11 cellular contexts compared by ENCODE assay signal in genomic region chr1:205274041-205274691, GRCh38. TPM values are rescaled to one million over a fixed set of nuclear protein-coding genes. Genes with fewer than 3 reads are reported as not detected.
DNase-seq lines count a peak whose midpoint lies in the region; ATAC-seq and TF ChIP-seq lines count a peak whose summit lies in the region.
"Had no signal": no experiment of that assay in that cellular context is flagged by ENCODE, and none has a peak within 500 bp of the region (broad histone marks: within the 10 kb centered on the region; RNA-seq: fewer than 3 reads in every experiment).

No MANE protein-coding gene starts in this region.

- intact Hi-C loops in CD4-positive, alpha-beta T cell (cut with DNase I, micrococcal nuclease), result loop anchor here (1.0 to 10.0 kb wide), 4 partner anchors 13 to 361 kb away; partner anchors contain the start of gene ELK4 (in 1 of the 2)

- H3K36me3 Mint-ChIP-seq in CD4-positive, alpha-beta T cell (ENCODE audit: low read depth), result no peaks in the 10 kb centered on the region
- H3K36me3 Mint-ChIP-seq in activated CD8-positive, alpha-beta T cell treated with anti-CD3 and anti-CD28 coated beads, Interleukin-2, amount 10 ng/mL, durations not matched to agents 7 days and 5 days (ENCODE audit: low read depth), result no peaks in the 10 kb centered on the region

- WGBS in upper lobe of left lung, 2 donors, result 65 to 79% methylated on average over 5 to 8 of the region's 8 CpGs

- H3K27ac Mint-ChIP-seq in CD4-positive, alpha-beta T cell, result peak overlapping the region; percentile 67
- no peak overlapping the region for H3K27ac Mint-ChIP-seq in activated CD8-positive, alpha-beta T cell treated with anti-CD3 and anti-CD28 coated beads, Interleukin-2, amount 10 ng/mL, durations not matched to agents 7 days and 5 days
- H3K27ac Mint-ChIP-seq: nephron progenitor cell had no signal

- peaks cover 46% of the 10 kb centered on the region for H3K4me1 Mint-ChIP-seq in CD4-positive, alpha-beta T cell (ENCODE audit: low read depth)
- peaks cover 28% of the 10 kb centered on the region for H3K4me1 Mint-ChIP-seq in activated CD8-positive, alpha-beta T cell treated with anti-CD3 and anti-CD28 coated beads, Interleukin-2, amount 10 ng/mL, durations not matched to agents 7 days and 5 days (ENCODE audit: low read depth)

- H3K27me3 ChIP-seq in CD4-positive, alpha-beta T cell (ENCODE audit: control insufficient read depth, insufficient read depth, low read length), result no peaks in the 10 kb centered on the region
- no peaks in the 10 kb centered on the region for H3K27me3 ChIP-seq in upper lobe of left lung
- H3K27me3 ChIP-seq: tibial nerve had no signal

- CTCF ChIA-PET in CD4-positive, alpha-beta T cell (lab: Charles Lee), result interaction anchor here (0.6 to 11.3 kb wide), 35 partner anchors 9 to 318 kb away, joined by 3 to 322 read pairs (median 4); partner anchors contain the start of genes NUAK2 and TMCC2
- CTCF ChIA-PET in activated CD8-positive, alpha-beta T cell treated with anti-CD3 and anti-CD28 coated beads, Interleukin-2, amount 10 ng/mL, durations not matched to agents 7 days and 5 days (lab: Charles Lee), result interaction anchor here (0.6 to 31.0 kb wide), 38 partner anchors 7 to 450 kb away, joined by 3 to 1266 read pairs (median 5); partner anchors contain the start of genes KLHDC8A, NUAK2, RBBP5 and TMCC2

- TF ChIP-seq CTCF in CD4-positive, alpha-beta T cell (IDR thresholded peaks at IDR 0.05), result no peak
- TF ChIP-seq CTCF in upper lobe of left lung (IDR thresholded peaks at IDR 0.05), result no peak

- no peak for TF ChIP-seq EP300 in upper lobe of left lung (IDR thresholded peaks at IDR 0.05)

- peaks cover 0 to 14% (median 0%) of the 10 kb centered on the region in 4 donors for H3K36me3 ChIP-seq in upper lobe of left lung

- H3K27me3 Mint-ChIP-seq in CD4-positive, alpha-beta T cell, result no peaks in the 10 kb centered on the region
- H3K27me3 Mint-ChIP-seq in activated CD8-positive, alpha-beta T cell treated with anti-CD3 and anti-CD28 coated beads, Interleukin-2, amount 10 ng/mL, durations not matched to agents 7 days and 5 days (ENCODE audit: low read depth), result peaks cover 12% of the 10 kb centered on the region

- no peak overlapping the region for H3K27ac ChIP-seq in CD4-positive, alpha-beta T cell (ENCODE audit: low read depth, low read length)
- no peak overlapping the region for H3K27ac ChIP-seq in upper lobe of left lung

- no peaks in the 10 kb centered on the region for H3K9me3 ChIP-seq in CD4-positive, alpha-beta T cell (ENCODE audit: control insufficient read depth, low read length)
- no peaks in the 10 kb centered on the region for H3K9me3 ChIP-seq in upper lobe of left lung
- H3K9me3 ChIP-seq: tibial nerve had no signal

- TF ChIP-seq POLR2A in upper lobe of left lung (IDR thresholded peaks at IDR 0.05), result no peak

- H3K4me3 ChIP-seq in upper lobe of left lung, result no peak overlapping the region
- H3K4me3 ChIP-seq: tibial nerve had no signal

- DNase-seq in CD4-positive, alpha-beta T cell, result no peak
- DNase-seq in activated CD8-positive, alpha-beta T cell treated with anti-CD3 and anti-CD28 coated beads, Interleukin-2, amount 10 ng/mL, durations not matched to agents 7 days and 5 days, result no peak
- DNase-seq in medulla oblongata (ENCODE audit: extremely low spot score), result peak; percentile 8
- no peak for DNase-seq in SIG-M5 (lab: John Stamatoyannopoulos, UW)
- no peak for DNase-seq in upper lobe of left lung
- DNase-seq in activated gamma-delta T cell (lab: John Stamatoyannopoulos, UW), result no peak
- DNase-seq: foreskin melanocyte had no signal

- H3K9me3 Mint-ChIP-seq in CD4-positive, alpha-beta T cell, result no peaks in the 10 kb centered on the region
- H3K9me3 Mint-ChIP-seq in activated CD8-positive, alpha-beta T cell treated with anti-CD3 and anti-CD28 coated beads, Interleukin-2, amount 10 ng/mL, durations not matched to agents 7 days and 5 days (ENCODE audit: insufficient read depth), result no peaks in the 10 kb centered on the region
- H3K9me3 Mint-ChIP-seq: nephron progenitor cell had no signal

- peak; percentile 2 for ATAC-seq in CD4-positive, alpha-beta T cell (ENCODE audit: poor library complexity)
- ATAC-seq in GM19397 (IDR thresholded peaks at IDR 0.05; ENCODE audit: unreplicated experiment) (peak; percentile 13), upper lobe of left lung (ENCODE audit: low FRiP score in 2 of 2) (no peak), GM18520 (IDR thresholded peaks at IDR 0.05; ENCODE audit: unreplicated experiment) (no peak)
- ATAC-seq in activated CD8-positive, alpha-beta T cell treated with anti-CD3 and anti-CD28 coated beads, Interleukin-2, amount 10 ng/mL, durations not matched to agents 7 days and 5 days, result peak; percentile 17

- H3K4me1 ChIP-seq in upper lobe of left lung, result peaks cover 26 to 39% (median 35%) of the 10 kb centered on the region in 4 donors

- POLR2A ChIA-PET in CD4-positive, alpha-beta T cell (lab: Charles Lee), result interaction anchor here (1.0 to 19.9 kb wide), 16 partner anchors 8 to 250 kb away, joined by 3 to 918 read pairs (median 5); partner anchors contain the start of gene NUAK2
- POLR2A ChIA-PET in activated CD8-positive, alpha-beta T cell treated with anti-CD3 and anti-CD28 coated beads, Interleukin-2, amount 10 ng/mL, durations not matched to agents 7 days and 5 days (lab: Charles Lee), result interaction anchor here (0.9 to 1.5 kb wide), 6 partner anchors 11 to 51 kb away, joined by 3 to 5 read pairs (median 4); partner anchors contain the start of gene NUAK2

- peak overlapping the region; percentile 81 for H3K4me3 Mint-ChIP-seq in CD4-positive, alpha-beta T cell
- no peak overlapping the region for H3K4me3 Mint-ChIP-seq in activated CD8-positive, alpha-beta T cell treated with anti-CD3 and anti-CD28 coated beads, Interleukin-2, amount 10 ng/mL, durations not matched to agents 7 days and 5 days
- H3K4me3 Mint-ChIP-seq: nephron progenitor cell had no signal

RNA-seq across cellular contexts. Expression of gene TMCC2, which starts 46.4 kb away (rescaled TPM):
- 1 to 10 TPM in 1 of 2 experiments, under 1 TPM in 1; 0.74 to 1.1 TPM for total RNA-seq in CD4-positive, alpha-beta T cell
- total RNA-seq in activated CD8-positive, alpha-beta T cell treated with anti-CD3 and anti-CD28 coated beads, Interleukin-2, amount 10 ng/mL, durations not matched to agents 7 days and 5 days, result 1 to 10 TPM; 2.6 to 2.7 TPM
- total RNA-seq in upper lobe of left lung, result 1 to 10 TPM; 1.3 to 7.2 (median 3.8) TPM

RNA-seq across cellular contexts. Expression of gene NUAK2, which starts 47.4 kb away (rescaled TPM):
- 10 to 100 TPM; 14.9 to 15.3 TPM for total RNA-seq in CD4-positive, alpha-beta T cell
- total RNA-seq in activated CD8-positive, alpha-beta T cell treated with anti-CD3 and anti-CD28 coated beads, Interleukin-2, amount 10 ng/mL, durations not matched to agents 7 days and 5 days, result 1 to 10 TPM; 1.6 TPM
- total RNA-seq in upper lobe of left lung, result 10 to 100 TPM in 3 of 6 donors, 1 to 10 TPM in 3; 8.5 to 14.7 (median 10.3) TPM

Comparison
In these comparisons a context has a peak if more than half of its experiments do, and no peak if none do; other contexts are left out.
1. ATAC-seq: peak in CD4-positive, alpha-beta T cell (single experiment), GM19397 (single experiment) and activated CD8-positive, alpha-beta T cell treated with anti-CD3 and anti-CD28 coated beads, Interleukin-2, amount 10 ng/mL, durations not matched to agents 7 days and 5 days (single experiment); none in upper lobe of left lung (0 of 2) and GM18520 (single experiment).